19 cellular contexts compared by ENCODE assay signal in genomic region chr15:70432924-70433500, GRCh38.
DNase-seq lines count a peak whose midpoint lies in the region; ATAC-seq and TF ChIP-seq lines count a peak whose summit lies in the region.
"Had no signal": no experiment of that assay in that cellular context is flagged by ENCODE, and none has a peak within 500 bp of the region (broad histone marks: within the 10 kb centered on the region; RNA-seq: fewer than 3 reads in every experiment).

No MANE protein-coding gene starts in this region.

- no peak for ATAC-seq in RWPE2 (ENCODE audit: low read depth)

- peak overlapping the region; percentile 52 for H3K4me2 ChIP-seq in neural progenitor cell
- H3K4me2 ChIP-seq: BLaER1, KMS-11 had no signal

- peaks cover 8% of the 10 kb centered on the region for H4K20me1 ChIP-seq in neural progenitor cell (ENCODE audit: low read depth)
- H4K20me1 ChIP-seq: BLaER1 had no signal

- H3K36me3 ChIP-seq in RWPE2 (ENCODE audit: low read depth) (no peaks in the 10 kb centered on the region), neural progenitor cell (no peaks in the 10 kb centered on the region)
- H3K36me3 ChIP-seq: BLaER1 had no signal

- H3K9me3 ChIP-seq in RWPE2 (ENCODE audit: severe bottlenecking) (no peaks in the 10 kb centered on the region), neural progenitor cell (ENCODE audit: low read depth) (no peaks in the 10 kb centered on the region)
- H3K9me3 ChIP-seq: BLaER1 had no signal

- H3K27me3 Mint-ChIP-seq in neural progenitor cell (ENCODE audit: insufficient read depth, low read depth) (peaks cover 5% of the 10 kb centered on the region), progenitor cell of endocrine pancreas (peaks cover 64% of the 10 kb centered on the region)
- H3K27me3 Mint-ChIP-seq: CD4-positive, alpha-beta memory T cell had no signal

- H3K27ac ChIP-seq in RWPE2 (ENCODE audit: poor library complexity, severe bottlenecking): no peak overlapping the region
- H3K27ac ChIP-seq in neural progenitor cell: no peak overlapping the region
- H3K27ac ChIP-seq in dorsolateral prefrontal cortex: no peak overlapping the region
- H3K27ac ChIP-seq: BLaER1, KMS-11 had no signal

- no peak overlapping the region for H2AFZ ChIP-seq in neural progenitor cell (replicated peaks)

- no peaks in the 10 kb centered on the region for H3K79me2 ChIP-seq in neural progenitor cell (ENCODE audit: low read depth)

- no peak overlapping the region for H3K27ac Mint-ChIP-seq in neural progenitor cell
- H3K27ac Mint-ChIP-seq in progenitor cell of endocrine pancreas: no peak overlapping the region
- H3K27ac Mint-ChIP-seq: CD4-positive, alpha-beta memory T cell had no signal

- H3K4me3 Mint-ChIP-seq in neural progenitor cell (no peak overlapping the region), progenitor cell of endocrine pancreas (ENCODE audit: low read depth) (no peak overlapping the region)
- H3K4me3 Mint-ChIP-seq: CD4-positive, alpha-beta memory T cell had no signal

- DNase-seq in HuH-7 (ENCODE audit: low spot score) (peak; percentile 52), RWPE2 (ENCODE audit: low spot score) (peak; percentile 24), left kidney (ENCODE audit: low read depth, low spot score) (peak; percentile 32), neural progenitor cell (ENCODE audit: low spot score) (peak; percentile 82), cerebellar nuclear complex (lab: John Stamatoyannopoulos, UW) (no peak), AG08396 (ENCODE audit: low spot score) (no peak), progenitor cell of endocrine pancreas (ENCODE audit: low spot score, unreplicated experiment) (no peak), dorsolateral prefrontal cortex (no peak)
- DNase-seq: CD4-positive, alpha-beta memory T cell; DMS53; EL; GOT3; NCI-H1048; NCI-H1436; NCI-H1930; OCI-M1; SHP77 treated with DMSO at 0.1 percent for 48 hours had no signal

- H3K4me1 Mint-ChIP-seq in neural progenitor cell (peaks cover 48% of the 10 kb centered on the region), progenitor cell of endocrine pancreas (ENCODE audit: low read depth) (peaks cover 15% of the 10 kb centered on the region)

- no peak overlapping the region for H3K9ac ChIP-seq in neural progenitor cell
- H3K9ac ChIP-seq: BLaER1, KMS-11 had no signal

- no peaks in the 10 kb centered on the region for H3K36me3 Mint-ChIP-seq in neural progenitor cell
- no peaks in the 10 kb centered on the region for H3K36me3 Mint-ChIP-seq in progenitor cell of endocrine pancreas (ENCODE audit: insufficient read depth)
- H3K36me3 Mint-ChIP-seq: CD4-positive, alpha-beta memory T cell had no signal

- H3K9me3 Mint-ChIP-seq in neural progenitor cell (peaks cover 18% of the 10 kb centered on the region), progenitor cell of endocrine pancreas (ENCODE audit: low read depth) (peaks cover 7% of the 10 kb centered on the region)

- H3K27me3 ChIP-seq in RWPE2 (ENCODE audit: insufficient read depth, poor library complexity, severe bottlenecking) (no peaks in the 10 kb centered on the region), neural progenitor cell (no peaks in the 10 kb centered on the region), dorsolateral prefrontal cortex (peaks cover 0 to 20% (median 0%) of the 10 kb centered on the region in 45 donors)
- H3K27me3 ChIP-seq: BLaER1 had no signal

- intact Hi-C loops in dorsolateral prefrontal cortex (cut with DNase I): no loop called here

- H3K4me3 ChIP-seq in RWPE2 (ENCODE audit: severe bottlenecking) (no peak overlapping the region), neural progenitor cell (no peak overlapping the region), dorsolateral prefrontal cortex (no peak overlapping the region)
- H3K4me3 ChIP-seq: BLaER1 had no signal

- peaks cover 35% of the 10 kb centered on the region for H3F3A ChIP-seq in neural progenitor cell (ENCODE audit: low read depth)

- peaks cover 21% of the 10 kb centered on the region for H3K4me1 ChIP-seq in RWPE2 (ENCODE audit: insufficient read depth, poor library complexity, severe bottlenecking)
- peaks cover 49% of the 10 kb centered on the region for H3K4me1 ChIP-seq in neural progenitor cell

- no peak for TF ChIP-seq CTCF in RWPE2 (IDR thresholded peaks at IDR 0.05; ENCODE audit: poor library complexity, severe bottlenecking)
- TF ChIP-seq CTCF in neural progenitor cell (IDR thresholded peaks at IDR 0.05): no peak
- no peak for TF ChIP-seq CTCF in progenitor cell of endocrine pancreas (IDR thresholded peaks at IDR 0.05; ENCODE audit: unreplicated experiment)
- TF ChIP-seq CTCF in dorsolateral prefrontal cortex (IDR thresholded peaks at IDR 0.05 in 54 of 56, conservative IDR thresholded peaks at IDR 0.05 in 2 of 56; ENCODE audit: low read depth in 1 of 56, partially characterized antibody in 56 of 56): no peak

Comparison
In these comparisons a context has a peak if more than half of its experiments do, and no peak if none do; other contexts are left out.
1. DNase-seq: peak in HuH-7 (single experiment), RWPE2 (single experiment), left kidney (single experiment) and neural progenitor cell (single experiment); none in cerebellar nuclear complex (0 of 2), AG08396 (single experiment), progenitor cell of endocrine pancreas (single experiment) and dorsolateral prefrontal cortex (0 of 10).